ENCODE assay signal across 5 cellular contexts in genomic region chr9:120098584-120098983, GRCh38.
"Had no signal": no experiment of that assay in that cellular context is flagged by ENCODE, and none has a peak within 500 bp of the region (broad histone marks: within the 10 kb centered on the region; RNA-seq: fewer than 3 reads in every experiment).

No MANE protein-coding gene starts in this region.

- H3K27ac Mint-ChIP-seq: IgD-negative memory B cell had no signal

- H3K9me3 Mint-ChIP-seq: IgD-negative memory B cell had no signal

- DNase-seq: GOT3, H7, HCEC 1CT had no signal

- ATAC-seq: HepG2 had no signal

- H3K4me1 Mint-ChIP-seq: IgD-negative memory B cell had no signal

- H3K4me3 Mint-ChIP-seq: IgD-negative memory B cell had no signal

- H3K36me3 Mint-ChIP-seq: IgD-negative memory B cell had no signal
